16 cellular contexts compared by ENCODE assay signal in genomic region chr17:80151333-80151732, GRCh38.
DNase-seq lines count a peak whose midpoint lies in the region; ATAC-seq and TF ChIP-seq lines count a peak whose summit lies in the region.
"Had no signal": no experiment of that assay in that cellular context is flagged by ENCODE, and none has a peak within 500 bp of the region (broad histone marks: within the 10 kb centered on the region; RNA-seq: fewer than 3 reads in every experiment).

No MANE protein-coding gene starts in this region.

- peaks cover 6% of the 10 kb centered on the region for H3K9me3 Mint-ChIP-seq in nephron

- no peak for TF ChIP-seq POLR2A in NB4 (IDR thresholded peaks at IDR 0.05; ENCODE audit: extremely low read depth, insufficient read length)

- H3K4me3 ChIP-seq in NB4 (ENCODE audit: low read depth, low read length) (no peak overlapping the region), choroid plexus epithelial cell (ENCODE audit: low read depth, low read length) (no peak overlapping the region)

- H3K4me1 Mint-ChIP-seq in nephron: peaks cover 12% of the 10 kb centered on the region

- no peaks in the 10 kb centered on the region for H3K36me3 Mint-ChIP-seq in nephron (ENCODE audit: low read depth)

- H3K27me3 Mint-ChIP-seq in nephron (ENCODE audit: low read depth): peaks cover 3% of the 10 kb centered on the region
- H3K27me3 Mint-ChIP-seq: B cell; stimulated activated memory B cell treated with anti-CD40 and anti-IgM and Interleukin-4, amounts not matched to agents 10 μg/mL and 1 μg/mL and 100 μg/mL, for 72 hours had no signal

- peak overlapping the region in 1 of 3 experiments; percentile 20 for H3K27ac Mint-ChIP-seq in nephron
- H3K27ac Mint-ChIP-seq: activated naive CD8-positive, alpha-beta T cell treated with anti-CD3 and anti-CD28 coated beads, Interleukin-2, amount 10 ng/mL, durations not matched to agents 7 days and 5 days; B cell; stimulated activated memory B cell treated with anti-CD40 and anti-IgM and Interleukin-4, amounts not matched to agents 10 μg/mL and 1 μg/mL and 100 μg/mL, for 72 hours had no signal

- no peak for ATAC-seq in HG02759 (IDR thresholded peaks at IDR 0.05; ENCODE audit: unreplicated experiment)
- ATAC-seq in HG02763 (IDR thresholded peaks at IDR 0.05; ENCODE audit: unreplicated experiment): no peak
- ATAC-seq: stimulated activated memory B cell treated with anti-CD40 and anti-IgM and Interleukin-4, amounts not matched to agents 10 μg/mL and 1 μg/mL and 100 μg/mL, for 72 hours had no signal

- TF ChIP-seq CTCF in NB4 (IDR thresholded peaks at IDR 0.05; ENCODE audit: low read depth, low read length): no peak
- no peak for TF ChIP-seq CTCF in choroid plexus epithelial cell (conservative IDR thresholded peaks at IDR 0.05; ENCODE audit: low read depth, low read length)
- no peak for TF ChIP-seq CTCF in nephron (IDR thresholded peaks at IDR 0.05; ENCODE audit: unreplicated experiment in 3 of 3)

- H3K4me3 Mint-ChIP-seq in nephron: peak overlapping the region; percentile 46 to 75 (median 68)
- H3K4me3 Mint-ChIP-seq: activated naive CD8-positive, alpha-beta T cell treated with anti-CD3 and anti-CD28 coated beads, Interleukin-2, amount 10 ng/mL, durations not matched to agents 7 days and 5 days; B cell; stimulated activated memory B cell treated with anti-CD40 and anti-IgM and Interleukin-4, amounts not matched to agents 10 μg/mL and 1 μg/mL and 100 μg/mL, for 72 hours had no signal

- DNase-seq in AG08396 (ENCODE audit: low spot score) (peak; percentile 60), NB4 (ENCODE audit: low read depth) (peak; percentile 47), choroid plexus epithelial cell (ENCODE audit: low read depth) (peak; percentile 92), T-helper 1 cell (no peak), ecto neural progenitor cell (ENCODE audit: low spot score) (no peak)
- DNase-seq: activated naive CD8-positive, alpha-beta T cell treated with anti-CD3 and anti-CD28 coated beads, Interleukin-2, amount 10 ng/mL, durations not matched to agents 7 days and 5 days; H7; NCI-H1417 treated with DMSO at 0.1 percent for 48 hours; NCI-H526; SHP77 treated with DMSO at 0.1 percent for 48 hours; stimulated activated CD4-positive, alpha-beta T cell treated with anti-CD3 and anti-CD28 coated beads, Interleukin-2, amount 100 ng/mL, for 24 hours had no signal

Comparison
In these comparisons a context has a peak if more than half of its experiments do, and no peak if none do; other contexts are left out.
1. DNase-seq: peak in AG08396 (single experiment), NB4 (single experiment) and choroid plexus epithelial cell (single experiment); none in T-helper 1 cell (0 of 5) and ecto neural progenitor cell (single experiment).